ENCODE assay signal across 34 cellular contexts in genomic region chr2:194095359-194095758, GRCh38.
"Had no signal": no experiment of that assay in that cellular context is flagged by ENCODE, and none has a peak within 500 bp of the region (broad histone marks: within the 10 kb centered on the region; RNA-seq: fewer than 3 reads in every experiment).

No MANE protein-coding gene starts in this region.

- DNase-seq: activated B cell treated with CpG ODN at 0.5 μM for 24 hours; activated CD4-positive, alpha-beta memory T cell treated with anti-CD3 and anti-CD28 coated beads, Interleukin-2, amount 10 ng/mL, durations not matched to agents 7 days and 5 days; activated CD4-positive, alpha-beta T cell treated with anti-CD3 and anti-CD28 coated beads for 4 hours; activated CD4-positive, alpha-beta T cell treated with anti-CD3 and anti-CD28 coated beads, Interleukin-2, amount 10 ng/mL, durations not matched to agents 7 days and 5 days; activated CD4-positive, alpha-beta T cell treated with anti-CD3 and anti-CD28 coated beads, Interleukin-2, amount 50 U/mL, for 48 hours; activated CD4-positive, CD25-positive, alpha-beta regulatory T cell treated with anti-CD3 and anti-CD28 coated beads, Interleukin-2, amount 50 U/mL, for 72 hours; activated CD8-positive, alpha-beta memory T cell treated with anti-CD3 and anti-CD28 coated beads for 24 hours; activated CD8-positive, alpha-beta memory T cell treated with anti-CD3 and anti-CD28 coated beads, Interleukin-2, amount 10 ng/mL, durations not matched to agents 7 days and 5 days; activated CD8-positive, alpha-beta memory T cell treated with anti-CD3 and anti-CD28 coated beads, Interleukin-2, amount 50 U/mL, for 48 hours; activated CD8-positive, alpha-beta T cell treated with anti-CD3 and anti-CD28 coated beads, Interleukin-2, amount 10 ng/mL, durations not matched to agents 7 days and 5 days; activated effector memory CD4-positive, alpha-beta T cell treated with Interleukin-2 at 50 U/mL for 16 hours; activated gamma-delta T cell; activated naive CD4-positive, alpha-beta T cell; activated naive CD4-positive, alpha-beta T cell treated with anti-CD3 and anti-CD28 coated beads for 36 hours; activated naive CD4-positive, alpha-beta T cell treated with anti-CD3 and anti-CD28 coated beads, Interleukin-2, amount 50 U/mL, for 16 hours; activated naive CD8-positive, alpha-beta T cell treated with anti-CD3 and anti-CD28 coated beads for 36 hours; activated T-cell treated with anti-CD3 and anti-CD28 coated beads, Interleukin-2, amount 50 U/mL, for 24 hours; activated T-cell treated with anti-CD3 and anti-CD28 coated beads, Interleukin-2, amount 50 U/mL, for 48 hours; adrenal gland; amniotic stem cell; aorta; body of pancreas; brain microvascular endothelial cell; caudate nucleus; cerebellar nuclear complex; T-helper 1 cell; T-helper 2 cell; T-helper 9 cell had no signal

- ATAC-seq: activated CD8-positive, alpha-beta memory T cell treated with anti-CD3 and anti-CD28 coated beads, Interleukin-2, amount 10 ng/mL, durations not matched to agents 7 days and 5 days; activated CD8-positive, alpha-beta T cell treated with anti-CD3 and anti-CD28 coated beads, Interleukin-2, amount 10 ng/mL, durations not matched to agents 7 days and 5 days; activated naive CD4-positive, alpha-beta T cell treated with anti-CD3 and anti-CD28 coated beads, Interleukin-2, amount 50 U/mL, for 72 hours; body of pancreas had no signal

- H3K36me3 ChIP-seq: adrenal gland, brain microvascular endothelial cell, breast epithelium, cardiac muscle cell had no signal

- H3K4me1 ChIP-seq: adrenal gland, body of pancreas, breast epithelium had no signal

- H3K27ac ChIP-seq: adrenal gland, body of pancreas, brain microvascular endothelial cell, breast epithelium, cardiac muscle cell, VCaP had no signal

- H3K9me3 ChIP-seq: adrenal gland, body of pancreas had no signal

- H3K27me3 ChIP-seq: adrenal gland, body of pancreas, brain microvascular endothelial cell, breast epithelium, cardiac muscle cell had no signal

- FAIRE-seq: astrocyte, TTC549 had no signal

- H3K4me3 ChIP-seq: adrenal gland, body of pancreas, breast epithelium, cardiac muscle cell had no signal
